Comparison of ENCODE assay signal across 1 cellular context in genomic region chr11:1890856-1891830, GRCh38.
TF ChIP-seq lines count a peak whose summit lies in the region.

No MANE protein-coding gene starts in this region.

TF ChIP-seq in GM23338, 12 proteins besides CTCF, POLR2A, EP300 and RAD21:
- TF ChIP-seq JUNB (IDR thresholded peaks at IDR 0.05; ENCODE audit: unreplicated experiment), result no peak
